ENCODE assay signal across 27 cellular contexts in genomic region chr2:61623747-61624146, GRCh38.
A peak's percentile ranks its signal among the peaks of the same experiment; 100 is the strongest.
DNase-seq lines count a peak whose midpoint lies in the region; ATAC-seq and TF ChIP-seq lines count a peak whose summit lies in the region.
"Had no signal": no experiment of that assay in that cellular context is flagged by ENCODE, and none has a peak within 500 bp of the region (broad histone marks: within the 10 kb centered on the region; RNA-seq: fewer than 3 reads in every experiment).

No MANE protein-coding gene starts in this region.

- no peak for ATAC-seq in WTC11
- no peak for ATAC-seq in left colon
- ATAC-seq: A549; CD8-positive, alpha-beta T cell had no signal

- H3K27ac Mint-ChIP-seq in WTC11, result no peak overlapping the region
- H3K27ac Mint-ChIP-seq: B cell; CD14-positive monocyte; CD4-positive, alpha-beta memory T cell; CD4-positive, alpha-beta T cell; CD4-positive, CD25-positive, alpha-beta regulatory T cell; CD8-positive, alpha-beta memory T cell; CD8-positive, alpha-beta T cell had no signal

- H3K4me1 Mint-ChIP-seq in WTC11, result no peaks in the 10 kb centered on the region
- H3K4me1 Mint-ChIP-seq: B cell; CD14-positive monocyte; CD4-positive, CD25-positive, alpha-beta regulatory T cell had no signal

- intact Hi-C loops in left colon (cut with DNase I, micrococcal nuclease), result no loop called here

- POLR2A ChIA-PET in WTC11 (lab: Charles Lee), result no interaction called here

- H3K36me3 Mint-ChIP-seq in WTC11, result no peaks in the 10 kb centered on the region
- H3K36me3 Mint-ChIP-seq: CD14-positive monocyte; CD4-positive, alpha-beta memory T cell; CD4-positive, CD25-positive, alpha-beta regulatory T cell; CD8-positive, alpha-beta memory T cell; CD8-positive, alpha-beta T cell had no signal

- DNase-seq in WTC11 (ENCODE audit: low spot score) (no peak), mesenteric fat pad (ENCODE audit: low spot score) (peak; percentile 14), left colon (no peak), NCI-H2029 treated with DMSO at 0.1 percent for 48 hours (lab: John Stamatoyannopoulos, UW) (no peak)
- DNase-seq: 8988T; ACHN; AML-193; BE2C; C1 segment of cervical spinal cord; Caco-2; Calu3; CD4-positive, alpha-beta memory T cell; CD4-positive, alpha-beta T cell; CD4-positive, CD25-positive, alpha-beta regulatory T cell; CD8-positive, alpha-beta memory T cell; CD8-positive, alpha-beta T cell; COR-L47; DMS 273 treated with DMSO at 0.1 percent for 48 hours; DMS153; DMS53; DMS79; DMS79 treated with DMSO at 0.1 percent for 48 hours; DND-41; EL had no signal

- no peaks in the 10 kb centered on the region; the same call in 1 of the 2 replicates for H3K27me3 Mint-ChIP-seq in WTC11 (ENCODE audit: low read depth)
- H3K27me3 Mint-ChIP-seq: B cell; CD4-positive, alpha-beta memory T cell; CD4-positive, alpha-beta T cell; CD8-positive, alpha-beta memory T cell had no signal

- no peaks in the 10 kb centered on the region for H3K9me3 Mint-ChIP-seq in WTC11
- H3K9me3 Mint-ChIP-seq: CD4-positive, alpha-beta T cell; CD4-positive, CD25-positive, alpha-beta regulatory T cell; CD8-positive, alpha-beta memory T cell; CD8-positive, alpha-beta T cell had no signal

- TF ChIP-seq CTCF in WTC11 (IDR thresholded peaks at IDR 0.05), result no peak

- no peak overlapping the region for H3K4me3 Mint-ChIP-seq in WTC11
- H3K4me3 Mint-ChIP-seq: B cell; CD14-positive monocyte; CD4-positive, alpha-beta memory T cell; CD4-positive, alpha-beta T cell; CD4-positive, CD25-positive, alpha-beta regulatory T cell; CD8-positive, alpha-beta memory T cell; CD8-positive, alpha-beta T cell had no signal

- CTCF ChIA-PET in WTC11 (lab: Charles Lee), result no interaction called here

TF ChIP-seq in WTC11, 78 proteins besides CTCF, POLR2A, EP300 and RAD21:
- TF ChIP-seq HMGA2 (CRISPR knock-in tag; IDR thresholded peaks at IDR 0.05) (peak; percentile 96), ZNF396 (CRISPR knock-in tag; IDR thresholded peaks at IDR 0.05; ENCODE audit: borderline replicate concordance) (no peak)
